34 cellular contexts compared by ENCODE assay signal in genomic region chr7:120587281-120587680, GRCh38.
"Had no signal": no experiment of that assay in that cellular context is flagged by ENCODE, and none has a peak within 500 bp of the region (broad histone marks: within the 10 kb centered on the region; RNA-seq: fewer than 3 reads in every experiment).

No MANE protein-coding gene starts in this region.

- H3K27ac ChIP-seq: adrenal gland, ascending aorta, body of pancreas, brain microvascular endothelial cell, breast epithelium, cardiac muscle cell had no signal

- FAIRE-seq: astrocyte, bronchial epithelial cell had no signal

- H3K4me1 ChIP-seq: adrenal gland, ascending aorta, body of pancreas, breast epithelium had no signal

- H3K9me3 ChIP-seq: adrenal gland, ascending aorta, body of pancreas, breast epithelium had no signal

- H3K36me3 ChIP-seq: adrenal gland, ascending aorta, brain microvascular endothelial cell, breast epithelium, cardiac muscle cell had no signal

- H3K4me3 ChIP-seq: adrenal gland, ascending aorta, body of pancreas, breast epithelium, cardiac muscle cell had no signal

- H3K27me3 ChIP-seq: adrenal gland, ascending aorta, body of pancreas, brain microvascular endothelial cell, breast epithelium, cardiac muscle cell had no signal

- DNase-seq: activated effector memory CD4-positive, alpha-beta T cell treated with anti-CD3 and anti-CD28 coated beads, Interleukin-2, amount 50 U/mL, for 16 hours; activated effector memory CD4-positive, alpha-beta T cell treated with Interleukin-2 at 50 U/mL for 16 hours; activated gamma-delta T cell; activated gamma-delta T cell treated with Interleukin-2 at 50 U/mL for 16 hours; activated naive CD4-positive, alpha-beta T cell; activated naive CD4-positive, alpha-beta T cell treated with anti-CD3 and anti-CD28 coated beads for 36 hours; activated naive CD4-positive, alpha-beta T cell treated with anti-CD3 and anti-CD28 coated beads, Interleukin-2, amount 10 ng/mL, durations not matched to agents 7 days and 5 days; activated naive CD4-positive, alpha-beta T cell treated with anti-CD3 and anti-CD28 coated beads, Interleukin-2, amount 50 U/mL, for 16 hours; activated naive CD4-positive, alpha-beta T cell treated with Interleukin-2 at 50 U/mL for 16 hours; activated naive CD8-positive, alpha-beta T cell treated with anti-CD3 and anti-CD28 coated beads for 36 hours; activated naive CD8-positive, alpha-beta T cell treated with anti-CD3 and anti-CD28 coated beads, Interleukin-2, amount 10 ng/mL, durations not matched to agents 7 days and 5 days; activated naive CD8-positive, alpha-beta T cell treated with anti-CD3 and anti-CD28 coated beads, Interleukin-2, amount 50 U/mL, for 24 hours; activated T-cell treated with anti-CD3 and anti-CD28 coated beads, Interleukin-2, amount 50 U/mL, for 1 hour; activated T-cell treated with anti-CD3 and anti-CD28 coated beads, Interleukin-2, amount 50 U/mL, for 24 hours; activated T-cell treated with anti-CD3 and anti-CD28 coated beads, Interleukin-2, amount 50 U/mL, for 4 hours; activated T-cell treated with anti-CD3 and anti-CD28 coated beads, Interleukin-2, amount 50 U/mL, for 48 hours; activated T-cell treated with anti-CD3 and anti-CD28 coated beads, Interleukin-2, amount 50 U/mL, for 72 hours; adrenal gland; amniotic stem cell; amygdala; anterior cingulate cortex; aorta; body of pancreas; brain microvascular endothelial cell; caudate nucleus; central memory CD4-positive, alpha-beta T cell; cerebellar nuclear complex had no signal

- ATAC-seq: activated naive CD4-positive, alpha-beta T cell treated with anti-CD3 and anti-CD28 coated beads, Interleukin-2, amount 50 U/mL, for 72 hours; activated naive CD8-positive, alpha-beta T cell treated with anti-CD3 and anti-CD28 coated beads, Interleukin-2, amount 50 U/mL, for 24 hours; activated T-cell treated with anti-CD3 and anti-CD28 coated beads, Interleukin-2, amount 50 U/mL, for 4 hours; activated T-cell treated with anti-CD3 and anti-CD28 coated beads, Interleukin-2, amount 50 U/mL, for 72 hours; activated T-helper 17 cell treated with anti-CD3 and anti-CD28 coated beads, Interleukin-2, amount 50 U/mL, for 72 hours; body of pancreas had no signal
